In the genomic region with DNA sequence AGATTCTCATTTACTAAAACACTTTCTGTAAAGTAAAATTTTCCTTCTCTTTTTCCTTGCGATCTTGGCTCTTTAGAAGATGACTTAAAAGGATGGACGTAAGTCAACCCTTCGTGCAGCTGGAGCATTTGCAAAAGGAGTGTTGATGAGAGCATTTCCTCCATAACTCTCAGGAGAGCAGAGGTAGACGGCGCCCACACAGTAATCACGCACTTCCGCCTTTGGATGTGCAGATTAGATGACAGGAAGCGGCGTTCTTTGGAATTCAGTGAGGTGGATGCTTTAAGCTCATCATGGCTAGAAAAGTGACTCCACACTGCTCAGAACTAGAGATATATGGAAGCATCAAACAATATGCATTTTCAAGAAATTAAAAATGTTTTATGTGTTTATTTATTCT, we compare ENCODE assay signal across 1 cellular context.
TF ChIP-seq lines count a peak whose summit lies in the region.

No MANE protein-coding gene starts in this region.

TF ChIP-seq in GM23338, 12 proteins besides CTCF, POLR2A, EP300 and RAD21 (continued from another document):
- TF ChIP-seq, protein P1, sequence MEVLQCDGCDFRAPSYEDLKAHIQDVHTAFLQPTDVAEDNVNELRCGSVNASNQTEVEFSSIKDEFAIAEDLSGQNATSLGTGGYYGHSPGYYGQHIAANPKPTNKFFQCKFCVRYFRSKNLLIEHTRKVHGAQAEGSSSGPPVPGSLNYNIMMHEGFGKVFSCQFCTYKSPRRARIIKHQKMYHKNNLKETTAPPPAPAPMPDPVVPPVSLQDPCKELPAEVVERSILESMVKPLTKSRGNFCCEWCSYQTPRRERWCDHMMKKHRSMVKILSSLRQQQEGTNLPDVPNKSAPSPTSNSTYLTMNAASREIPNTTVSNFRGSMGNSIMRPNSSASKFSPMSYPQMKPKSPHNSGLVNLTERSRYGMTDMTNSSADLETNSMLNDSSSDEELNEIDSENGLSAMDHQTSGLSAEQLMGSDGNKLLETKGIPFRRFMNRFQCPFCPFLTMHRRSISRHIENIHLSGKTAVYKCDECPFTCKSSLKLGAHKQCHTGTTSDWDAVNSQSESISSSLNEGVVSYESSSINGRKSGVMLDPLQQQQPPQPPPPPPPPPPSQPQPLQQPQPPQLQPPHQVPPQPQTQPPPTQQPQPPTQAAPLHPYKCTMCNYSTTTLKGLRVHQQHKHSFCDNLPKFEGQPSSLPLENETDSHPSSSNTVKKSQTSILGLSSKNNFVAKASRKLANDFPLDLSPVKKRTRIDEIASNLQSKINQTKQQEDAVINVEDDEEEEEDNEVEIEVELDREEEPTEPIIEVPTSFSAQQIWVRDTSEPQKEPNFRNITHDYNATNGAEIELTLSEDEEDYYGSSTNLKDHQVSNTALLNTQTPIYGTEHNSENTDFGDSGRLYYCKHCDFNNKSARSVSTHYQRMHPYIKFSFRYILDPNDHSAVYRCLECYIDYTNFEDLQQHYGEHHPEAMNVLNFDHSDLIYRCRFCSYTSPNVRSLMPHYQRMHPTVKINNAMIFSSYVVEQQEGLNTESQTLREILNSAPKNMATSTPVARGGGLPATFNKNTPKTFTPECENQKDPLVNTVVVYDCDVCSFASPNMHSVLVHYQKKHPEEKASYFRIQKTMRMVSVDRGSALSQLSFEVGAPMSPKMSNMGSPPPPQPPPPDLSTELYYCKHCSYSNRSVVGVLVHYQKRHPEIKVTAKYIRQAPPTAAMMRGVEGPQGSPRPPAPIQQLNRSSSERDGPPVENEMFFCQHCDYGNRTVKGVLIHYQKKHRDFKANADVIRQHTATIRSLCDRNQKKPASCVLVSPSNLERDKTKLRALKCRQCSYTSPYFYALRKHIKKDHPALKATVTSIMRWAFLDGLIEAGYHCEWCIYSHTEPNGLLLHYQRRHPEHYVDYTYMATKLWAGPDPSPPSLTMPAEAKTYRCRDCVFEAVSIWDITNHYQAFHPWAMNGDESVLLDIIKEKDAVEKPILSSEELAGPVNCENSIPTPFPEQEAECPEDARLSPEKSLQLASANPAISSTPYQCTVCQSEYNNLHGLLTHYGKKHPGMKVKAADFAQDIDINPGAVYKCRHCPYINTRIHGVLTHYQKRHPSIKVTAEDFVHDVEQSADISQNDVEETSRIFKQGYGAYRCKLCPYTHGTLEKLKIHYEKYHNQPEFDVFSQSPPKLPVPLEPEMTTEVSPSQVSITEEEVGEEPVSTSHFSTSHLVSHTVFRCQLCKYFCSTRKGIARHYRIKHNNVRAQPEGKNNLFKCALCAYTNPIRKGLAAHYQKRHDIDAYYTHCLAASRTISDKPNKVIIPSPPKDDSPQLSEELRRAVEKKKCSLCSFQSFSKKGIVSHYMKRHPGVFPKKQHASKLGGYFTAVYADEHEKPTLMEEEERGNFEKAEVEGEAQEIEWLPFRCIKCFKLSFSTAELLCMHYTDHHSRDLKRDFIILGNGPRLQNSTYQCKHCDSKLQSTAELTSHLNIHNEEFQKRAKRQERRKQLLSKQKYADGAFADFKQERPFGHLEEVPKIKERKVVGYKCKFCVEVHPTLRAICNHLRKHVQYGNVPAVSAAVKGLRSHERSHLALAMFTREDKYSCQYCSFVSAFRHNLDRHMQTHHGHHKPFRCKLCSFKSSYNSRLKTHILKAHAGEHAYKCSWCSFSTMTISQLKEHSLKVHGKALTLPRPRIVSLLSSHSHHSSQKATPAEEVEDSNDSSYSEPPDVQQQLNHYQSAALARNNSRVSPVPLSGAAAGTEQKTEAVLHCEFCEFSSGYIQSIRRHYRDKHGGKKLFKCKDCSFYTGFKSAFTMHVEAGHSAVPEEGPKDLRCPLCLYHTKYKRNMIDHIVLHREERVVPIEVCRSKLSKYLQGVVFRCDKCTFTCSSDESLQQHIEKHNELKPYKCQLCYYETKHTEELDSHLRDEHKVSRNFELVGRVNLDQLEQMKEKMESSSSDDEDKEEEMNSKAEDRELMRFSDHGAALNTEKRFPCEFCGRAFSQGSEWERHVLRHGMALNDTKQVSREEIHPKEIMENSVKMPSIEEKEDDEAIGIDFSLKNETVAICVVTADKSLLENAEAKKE (CRISPR knock-in tag; IDR thresholded peaks at IDR 0.05), result no peak
- TF ChIP-seq EZH2phosphoT487 (IDR thresholded peaks at IDR 0.05; ENCODE audit: unreplicated experiment), result no peak
- TF ChIP-seq ETS1 (IDR thresholded peaks at IDR 0.05), result no peak
- no peak for TF ChIP-seq CREB1 (CRISPR knock-in tag; IDR thresholded peaks at IDR 0.05; ENCODE audit: low read depth)
TF ChIP-seq in GM23338: peak in this region for 0.
